1 cellular context compared by ENCODE assay signal in genomic region chr9:133906218-133906617, GRCh38.
TF ChIP-seq lines count a peak whose summit lies in the region.

No MANE protein-coding gene starts in this region.

TF ChIP-seq in WTC11, 78 proteins besides CTCF, POLR2A, EP300 and RAD21 (continued from another document):
- no peak for TF ChIP-seq FOXP4 (CRISPR knock-in tag; IDR thresholded peaks at IDR 0.05)
- TF ChIP-seq JUN (CRISPR knock-in tag; IDR thresholded peaks at IDR 0.05), result no peak
- TF ChIP-seq PRRX2 (CRISPR knock-in tag; IDR thresholded peaks at IDR 0.05), result no peak
- no peak for TF ChIP-seq MAX (CRISPR knock-in tag; IDR thresholded peaks at IDR 0.05)
- no peak for TF ChIP-seq ZNF317 (CRISPR knock-in tag; IDR thresholded peaks at IDR 0.05; ENCODE audit: borderline replicate concordance, low read depth)
- no peak for TF ChIP-seq ERG (CRISPR knock-in tag; IDR thresholded peaks at IDR 0.05)
